Comparison of ENCODE assay signal across 19 cellular contexts in genomic region chr7:97601941-97602457, GRCh38.
DNase-seq lines count a peak whose midpoint lies in the region; ATAC-seq and TF ChIP-seq lines count a peak whose summit lies in the region.
"Had no signal": no experiment of that assay in that cellular context is flagged by ENCODE, and none has a peak within 500 bp of the region (broad histone marks: within the 10 kb centered on the region; RNA-seq: fewer than 3 reads in every experiment).

No MANE protein-coding gene starts in this region.

- no peaks in the 10 kb centered on the region for H3K9me3 Mint-ChIP-seq in activated naive CD8-positive, alpha-beta T cell treated with anti-CD3 and anti-CD28 coated beads, Interleukin-2, amount 50 U/mL, for 24 hours
- H3K9me3 Mint-ChIP-seq: activated CD4-positive, alpha-beta T cell treated with anti-CD3 and anti-CD28 coated beads, Interleukin-2, amount 10 ng/mL, durations not matched to agents 7 days and 5 days had no signal

- H3K4me3 ChIP-seq in kidney epithelial cell (ENCODE audit: low read depth, low read length) (no peak overlapping the region), lower leg skin (ENCODE audit: low read depth, poor library complexity, severe bottlenecking) (no peak overlapping the region)
- H3K4me3 ChIP-seq: cardiac muscle cell, heart left ventricle, right lobe of liver, suprapubic skin had no signal

- H3K36me3 Mint-ChIP-seq in activated naive CD8-positive, alpha-beta T cell treated with anti-CD3 and anti-CD28 coated beads, Interleukin-2, amount 50 U/mL, for 24 hours (ENCODE audit: low read depth), result no peaks in the 10 kb centered on the region

- no peak overlapping the region for H3K4me3 Mint-ChIP-seq in activated naive CD8-positive, alpha-beta T cell treated with anti-CD3 and anti-CD28 coated beads, Interleukin-2, amount 50 U/mL, for 24 hours
- H3K4me3 Mint-ChIP-seq: activated CD4-positive, alpha-beta T cell treated with anti-CD3 and anti-CD28 coated beads, Interleukin-2, amount 10 ng/mL, durations not matched to agents 7 days and 5 days had no signal

- intact Hi-C loops in lower leg skin (cut with DNase I; ENCODE audit: low total_unique reads), result no loop called here

- TF ChIP-seq CTCF in kidney epithelial cell (IDR thresholded peaks at IDR 0.05; ENCODE audit: insufficient read depth, low read length, poor library complexity, severe bottlenecking) (no peak), lower leg skin (IDR thresholded peaks at IDR 0.05) (no peak)

- no peaks in the 10 kb centered on the region for H3K4me1 Mint-ChIP-seq in activated naive CD8-positive, alpha-beta T cell treated with anti-CD3 and anti-CD28 coated beads, Interleukin-2, amount 50 U/mL, for 24 hours

- ATAC-seq in GM18868 (IDR thresholded peaks at IDR 0.05; ENCODE audit: unreplicated experiment) (peak; percentile 39), GM21515 (IDR thresholded peaks at IDR 0.05; ENCODE audit: unreplicated experiment) (peak; percentile 69), HG03060 (IDR thresholded peaks at IDR 0.05; ENCODE audit: low read depth, unreplicated experiment) (peak; percentile 82)
- ATAC-seq in activated naive CD8-positive, alpha-beta T cell treated with anti-CD3 and anti-CD28 coated beads, Interleukin-2, amount 50 U/mL, for 24 hours, result no peak
- ATAC-seq: heart left ventricle, PC-3, right lobe of liver had no signal

- 70 to 72% methylated on average over 1 of the region's 1 CpG for WGBS in lower leg skin, 2 donors

- DNase-seq in kidney epithelial cell (ENCODE audit: low read depth) (peak; percentile 18), medulla oblongata (ENCODE audit: extremely low spot score) (no peak), RPMI8226 (no peak), lower leg skin (ENCODE audit: low spot score in 2 of 2) (no peak)
- no peak for DNase-seq in activated naive CD8-positive, alpha-beta T cell treated with anti-CD3 and anti-CD28 coated beads, Interleukin-2, amount 50 U/mL, for 24 hours
- DNase-seq: activated CD4-positive, alpha-beta T cell treated with anti-CD3 and anti-CD28 coated beads, Interleukin-2, amount 10 ng/mL, durations not matched to agents 7 days and 5 days; activated T-cell treated with anti-CD3 and anti-CD28 coated beads, Interleukin-2, amount 50 U/mL, for 1 hour; GF-D8; heart left ventricle; NCI-H1930; NCI-H524 treated with DMSO at 0.1 percent for 48 hours; PC-3; right lobe of liver; stimulated activated CD4-positive, alpha-beta T cell treated with anti-CD3 and anti-CD28 coated beads, Interleukin-2, amount 100 ng/mL, for 24 hours had no signal

- no peak for TF ChIP-seq POLR2A in lower leg skin (IDR thresholded peaks at IDR 0.05)

- no peaks in the 10 kb centered on the region for H3K36me3 ChIP-seq in kidney epithelial cell (ENCODE audit: control insufficient read depth, insufficient read depth, low read length)
- H3K36me3 ChIP-seq: cardiac muscle cell, heart left ventricle, right lobe of liver, suprapubic skin had no signal

- H3K27me3 ChIP-seq in kidney epithelial cell (ENCODE audit: control insufficient read depth, insufficient read depth, low read length), result no peaks in the 10 kb centered on the region
- H3K27me3 ChIP-seq: cardiac muscle cell, heart left ventricle, right lobe of liver, suprapubic skin had no signal

- H3K27me3 Mint-ChIP-seq in activated naive CD8-positive, alpha-beta T cell treated with anti-CD3 and anti-CD28 coated beads, Interleukin-2, amount 50 U/mL, for 24 hours, result no peaks in the 10 kb centered on the region
- H3K27me3 Mint-ChIP-seq: activated CD4-positive, alpha-beta T cell treated with anti-CD3 and anti-CD28 coated beads, Interleukin-2, amount 10 ng/mL, durations not matched to agents 7 days and 5 days had no signal

- no peak overlapping the region for H3K27ac Mint-ChIP-seq in activated naive CD8-positive, alpha-beta T cell treated with anti-CD3 and anti-CD28 coated beads, Interleukin-2, amount 50 U/mL, for 24 hours
- H3K27ac Mint-ChIP-seq: activated CD4-positive, alpha-beta T cell treated with anti-CD3 and anti-CD28 coated beads, Interleukin-2, amount 10 ng/mL, durations not matched to agents 7 days and 5 days had no signal
